ENCODE assay signal across 16 cellular contexts in the genomic region with DNA sequence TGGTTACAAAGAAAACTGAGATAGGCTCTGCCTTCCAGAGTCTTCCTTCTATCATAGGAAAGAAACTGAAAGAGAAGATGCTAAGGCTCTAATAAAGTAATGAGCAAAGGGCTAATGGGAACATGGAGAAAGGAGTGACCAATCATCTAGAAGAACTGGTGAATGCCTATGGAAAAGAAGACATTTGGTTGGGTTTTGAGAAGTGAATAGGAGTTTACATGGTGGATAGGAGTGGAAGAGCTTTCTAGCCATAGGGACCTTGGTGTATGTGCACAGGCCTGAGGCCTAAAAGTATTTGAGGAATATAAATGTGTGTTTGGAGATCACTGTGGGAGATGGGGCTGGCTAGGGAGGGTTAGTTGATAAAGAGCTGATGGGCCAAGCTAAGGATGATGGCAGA. TPM values are rescaled to one million over a fixed set of nuclear protein-coding genes. Genes with fewer than 3 reads are reported as not detected.
DNase-seq lines count a peak whose midpoint lies in the region; ATAC-seq lines count a peak whose summit lies in the region.
"Had no signal": no experiment of that assay in that cellular context is flagged by ENCODE, and none has a peak within 500 bp of the region (broad histone marks: within the 10 kb centered on the region; RNA-seq: fewer than 3 reads in every experiment).

No MANE protein-coding gene starts in this region.

- H3K9ac ChIP-seq in skeletal muscle tissue (ENCODE audit: low read depth in 1 of 3, low read length in 3 of 3) = no peak overlapping the region
- H3K9ac ChIP-seq: BLaER1 had no signal

- no peaks in the 10 kb centered on the region for H3K9me3 ChIP-seq in CD8-positive, alpha-beta memory T cell (ENCODE audit: low read length)
- H3K9me3 ChIP-seq in skeletal muscle tissue (ENCODE audit: control insufficient read depth in 3 of 3, low read length in 3 of 3) = no peaks in the 10 kb centered on the region
- H3K9me3 ChIP-seq: BLaER1, neutrophil, thyroid gland had no signal

- no peaks in the 10 kb centered on the region for H3K9me3 Mint-ChIP-seq in activated CD4-positive, alpha-beta T cell treated with anti-CD3 and anti-CD28 coated beads for 36 hours (ENCODE audit: low read depth)
- H3K9me3 Mint-ChIP-seq in CD8-positive, alpha-beta memory T cell = no peaks in the 10 kb centered on the region
- H3K9me3 Mint-ChIP-seq in dendritic cell treated with granulocyte-macrophage colony-stimulating factor and Interleukin-4, amounts not matched to agents 40 ng/mL and 50 ng/mL, for 4 days = no peaks in the 10 kb centered on the region
- H3K9me3 Mint-ChIP-seq: WTC11 had no signal

- peaks cover 30% of the 10 kb centered on the region for H3K4me1 ChIP-seq in CD8-positive, alpha-beta memory T cell (ENCODE audit: insufficient read depth, low read length)
- peaks cover 43 to 73% (median 44%) of the 10 kb centered on the region in 3 donors for H3K4me1 ChIP-seq in skeletal muscle tissue (ENCODE audit: control insufficient read depth in 3 of 3, insufficient read depth in 3 of 3, low read length in 3 of 3)

- H3K27me3 Mint-ChIP-seq in activated CD4-positive, alpha-beta T cell treated with anti-CD3 and anti-CD28 coated beads for 36 hours = no peaks in the 10 kb centered on the region
- H3K27me3 Mint-ChIP-seq in CD8-positive, alpha-beta memory T cell = no peaks in the 10 kb centered on the region
- H3K27me3 Mint-ChIP-seq in dendritic cell treated with granulocyte-macrophage colony-stimulating factor and Interleukin-4, amounts not matched to agents 40 ng/mL and 50 ng/mL, for 4 days = no peaks in the 10 kb centered on the region

- intact Hi-C loops in activated CD4-positive, alpha-beta T cell treated with anti-CD3 and anti-CD28 coated beads for 36 hours (cut with DNase I, micrococcal nuclease) = loop anchor here (10.0 kb wide), 2 partner anchors 794 to 974 kb away; no protein-coding TSS in a partner anchor
- intact Hi-C loops in dendritic cell treated with granulocyte-macrophage colony-stimulating factor and Interleukin-4, amounts not matched to agents 40 ng/mL and 50 ng/mL, for 4 days (cut with micrococcal nuclease) = no loop called here

- H3K36me3 Mint-ChIP-seq in activated CD4-positive, alpha-beta T cell treated with anti-CD3 and anti-CD28 coated beads for 36 hours (ENCODE audit: low read depth) = peaks cover 18% of the 10 kb centered on the region
- H3K36me3 Mint-ChIP-seq in CD8-positive, alpha-beta memory T cell = peaks cover 0 to 7% (median 0%) of the 10 kb centered on the region in 3 donors
- H3K36me3 Mint-ChIP-seq in dendritic cell treated with granulocyte-macrophage colony-stimulating factor and Interleukin-4, amounts not matched to agents 40 ng/mL and 50 ng/mL, for 4 days (ENCODE audit: low read depth) = peaks cover 60% of the 10 kb centered on the region
- H3K36me3 Mint-ChIP-seq: WTC11 had no signal

- POLR2A ChIA-PET in activated CD4-positive, alpha-beta T cell treated with anti-CD3 and anti-CD28 coated beads for 36 hours (lab: Charles Lee) = no interaction called here
- POLR2A ChIA-PET in CD8-positive, alpha-beta memory T cell (lab: Charles Lee) = no interaction called here

- ATAC-seq in activated CD4-positive, alpha-beta T cell treated with anti-CD3 and anti-CD28 coated beads for 36 hours = no peak
- ATAC-seq in HG03378 (IDR thresholded peaks at IDR 0.05; ENCODE audit: unreplicated experiment) (no peak), HG03025 (IDR thresholded peaks at IDR 0.05; ENCODE audit: low FRiP score, unreplicated experiment) (no peak)
- ATAC-seq: left colon, WTC11 had no signal

- no peaks in the 10 kb centered on the region for H3K27me3 ChIP-seq in CD8-positive, alpha-beta memory T cell (ENCODE audit: insufficient read depth, low read length, poor library complexity, severe bottlenecking)
- H3K27me3 ChIP-seq in skeletal muscle tissue (ENCODE audit: control insufficient read depth in 3 of 3, insufficient read depth in 3 of 3, low read length in 3 of 3) = no peaks in the 10 kb centered on the region
- H3K27me3 ChIP-seq: BLaER1, neutrophil, thyroid gland had no signal

- CTCF ChIA-PET in activated CD4-positive, alpha-beta T cell treated with anti-CD3 and anti-CD28 coated beads for 36 hours (lab: Charles Lee) = interaction anchor here (1.0 kb wide), 2 partner anchors 28 to 42 kb away, joined by 3 read pairs; no protein-coding TSS in a partner anchor
- CTCF ChIA-PET in CD8-positive, alpha-beta memory T cell (lab: Charles Lee) = interaction anchor here (1.0 kb wide), 1 partner anchor 413 kb away, joined by 4 read pairs; no protein-coding TSS in a partner anchor

- no peak for DNase-seq in activated CD4-positive, alpha-beta T cell treated with anti-CD3 and anti-CD28 coated beads for 36 hours
- no peak for DNase-seq in activated CD4-positive, alpha-beta T cell treated with anti-CD3 and anti-CD28 coated beads, Interleukin-2, amount 50 U/mL, for 1 hour
- DNase-seq in CD8-positive, alpha-beta memory T cell = no peak
- DNase-seq in central memory CD4-positive, alpha-beta T cell = no peak
- DNase-seq: left colon, NCI-H1417, NCI-H774, retina, thyroid gland had no signal

- H3K27ac Mint-ChIP-seq in activated CD4-positive, alpha-beta T cell treated with anti-CD3 and anti-CD28 coated beads for 36 hours = peak overlapping the region; percentile 1
- H3K27ac Mint-ChIP-seq in CD8-positive, alpha-beta memory T cell = peak overlapping the region in 5 of 8 donors; percentile 0 to 39 (median 19)
- H3K27ac Mint-ChIP-seq in dendritic cell treated with granulocyte-macrophage colony-stimulating factor and Interleukin-4, amounts not matched to agents 40 ng/mL and 50 ng/mL, for 4 days = peak overlapping the region; percentile 28
- H3K27ac Mint-ChIP-seq: WTC11 had no signal

- H3K4me1 Mint-ChIP-seq in activated CD4-positive, alpha-beta T cell treated with anti-CD3 and anti-CD28 coated beads for 36 hours = peaks cover 74% of the 10 kb centered on the region
- H3K4me1 Mint-ChIP-seq in CD8-positive, alpha-beta memory T cell = peaks cover 62 to 91% (median 80%) of the 10 kb centered on the region in 3 donors
- peaks cover 87% of the 10 kb centered on the region for H3K4me1 Mint-ChIP-seq in dendritic cell treated with granulocyte-macrophage colony-stimulating factor and Interleukin-4, amounts not matched to agents 40 ng/mL and 50 ng/mL, for 4 days (ENCODE audit: low read depth)

- H3K4me3 ChIP-seq in CD8-positive, alpha-beta memory T cell (ENCODE audit: low read length) = no peak overlapping the region
- no peak overlapping the region for H3K4me3 ChIP-seq in skeletal muscle tissue (ENCODE audit: low read length in 3 of 3)
- H3K4me3 ChIP-seq: BLaER1, thyroid gland had no signal

- H3K27ac ChIP-seq in CD8-positive, alpha-beta memory T cell (ENCODE audit: low read depth, low read length) = no peak overlapping the region
- peak overlapping the region; percentile 96 for H3K27ac ChIP-seq in skeletal muscle tissue (ENCODE audit: low read depth, low read length)
- H3K27ac ChIP-seq: BLaER1, neutrophil, thyroid gland had no signal

- H3K4me3 Mint-ChIP-seq in activated CD4-positive, alpha-beta T cell treated with anti-CD3 and anti-CD28 coated beads for 36 hours = no peak overlapping the region
- H3K4me3 Mint-ChIP-seq in CD8-positive, alpha-beta memory T cell = peak overlapping the region in 2 of 7 donors; percentile 7 to 50
- no peak overlapping the region for H3K4me3 Mint-ChIP-seq in dendritic cell treated with granulocyte-macrophage colony-stimulating factor and Interleukin-4, amounts not matched to agents 40 ng/mL and 50 ng/mL, for 4 days
- H3K4me3 Mint-ChIP-seq: WTC11 had no signal

- no peaks in the 10 kb centered on the region for H3K36me3 ChIP-seq in CD8-positive, alpha-beta memory T cell (ENCODE audit: insufficient read depth, low read length)
- no peaks in the 10 kb centered on the region for H3K36me3 ChIP-seq in skeletal muscle tissue (ENCODE audit: control insufficient read depth in 3 of 3, insufficient read depth in 3 of 3, low read length in 3 of 3)
- H3K36me3 ChIP-seq: neutrophil, thyroid gland had no signal

RNA-seq across cellular contexts. Expression of gene LPP, which starts 6.8 kb away (rescaled TPM):
- 10 to 100 TPM; 34.7 to 40.6 TPM for total RNA-seq in activated CD4-positive, alpha-beta T cell treated with anti-CD3 and anti-CD28 coated beads for 36 hours
- 10 to 100 TPM; 13.4 to 18.0 TPM for total RNA-seq in CD8-positive, alpha-beta memory T cell
- polyA plus RNA-seq in CD8-positive, alpha-beta memory T cell = 23.5 TPM
- 28.2 TPM for total RNA-seq in skeletal muscle tissue
